Comparison of ENCODE assay signal across 24 cellular contexts in genomic region chr12:42260518-42260917, GRCh38. TPM values are rescaled to one million over a fixed set of nuclear protein-coding genes. Genes with fewer than 3 reads are reported as not detected.
A peak's percentile ranks its signal among the peaks of the same experiment; 100 is the strongest.
DNase-seq lines count a peak whose midpoint lies in the region; ATAC-seq and TF ChIP-seq lines count a peak whose summit lies in the region.
"Had no signal": no experiment of that assay in that cellular context is flagged by ENCODE, and none has a peak within 500 bp of the region (broad histone marks: within the 10 kb centered on the region; RNA-seq: fewer than 3 reads in every experiment).

No MANE protein-coding gene starts in this region.

- TF ChIP-seq POLR2A in stomach (IDR thresholded peaks at IDR 0.05) (no peak), transverse colon (IDR thresholded peaks at IDR 0.05) (no peak)

- no peak for ATAC-seq in GM19035 (IDR thresholded peaks at IDR 0.05; ENCODE audit: unreplicated experiment)
- ATAC-seq: CD8-positive, alpha-beta T cell; GM23338; K562; Panc1 had no signal

- no peak overlapping the region for H3K4me3 ChIP-seq in stomach
- no peak overlapping the region for H3K4me3 ChIP-seq in H7 (ENCODE audit: insufficient read depth, low read depth, low read length)
- H3K4me3 ChIP-seq in transverse colon: no peak overlapping the region
- H3K4me3 ChIP-seq: GM23338, HAP-1, K562, SK-N-MC had no signal

- intact Hi-C loops in stomach (cut with DNase I; ENCODE audit: low total_unique reads) (no loop called here), transverse colon (cut with DNase I; ENCODE audit: low total_unique reads) (no loop called here)

- in situ Hi-C loops in transverse colon (cut with MboI; ENCODE audit: low pct_ligation_motif_present in 1 of 4, low pct_unique_long_range_greater_than_20kb in 1 of 4, low sequenced_read_pairs in 3 of 4): no loop called here

- 61 to 88% (median 76%) methylated on average over 6 of the region's 6 CpGs for WGBS in stomach, 5 donors
- 81% methylated on average over 6 of the region's 6 CpGs; no CpG with 5 or more reads in 1 of the 2 donors for WGBS in transverse colon (ENCODE audit: low coverage in 1 of 2), 2 donors

- no peaks in the 10 kb centered on the region for H3K36me3 ChIP-seq in stomach
- H3K36me3 ChIP-seq in H7 (replicated peaks; ENCODE audit: control insufficient read depth, insufficient read depth, low read length): no peaks in the 10 kb centered on the region
- H3K36me3 ChIP-seq in transverse colon: no peaks in the 10 kb centered on the region
- H3K36me3 ChIP-seq: HAP-1 had no signal

- H3K27me3 ChIP-seq in stomach (no peaks in the 10 kb centered on the region), H7 (ENCODE audit: control insufficient read depth, insufficient read depth, low read length) (no peaks in the 10 kb centered on the region), transverse colon (no peaks in the 10 kb centered on the region)

- H3K27ac ChIP-seq in C4-2B (peak overlapping the region; percentile 40), stomach (no peak overlapping the region), transverse colon (no peak overlapping the region)
- H3K27ac ChIP-seq: SK-N-MC had no signal

- H3K4me1 ChIP-seq in stomach (no peaks in the 10 kb centered on the region), transverse colon (no peaks in the 10 kb centered on the region)
- H3K4me1 ChIP-seq: HAP-1 had no signal

- H3K9me3 ChIP-seq in stomach (no peaks in the 10 kb centered on the region), transverse colon (no peaks in the 10 kb centered on the region)
- H3K9me3 ChIP-seq: HAP-1 had no signal

- DNase-seq in DMS153 treated with DMSO at 0.1 percent for 48 hours (lab: John Stamatoyannopoulos, UW; ENCODE audit: unreplicated experiment) (peak; percentile 2), NCI-H2107 treated with DMSO at 0.1 percent for 48 hours (lab: John Stamatoyannopoulos, UW; ENCODE audit: unreplicated experiment) (peak; percentile 22), stomach (peak; percentile 29), H7 (no peak), transverse colon (no peak)
- DNase-seq: C1 segment of cervical spinal cord; CD8-positive, alpha-beta T cell; DMS 273 treated with DMSO at 0.1 percent for 48 hours; HFFc6; Kasumi-1; MV-4-11; NCI-H1105; NCI-H1436 treated with DMSO at 0.1 percent for 48 hours; NCI-H187 treated with DMSO at 0.1 percent for 48 hours; NCI-H446 treated with DMSO at 0.1 percent for 48 hours; SIG-M5; SW 1271 had no signal

- TF ChIP-seq CTCF in C4-2B (conservative IDR thresholded peaks at IDR 0.05) (no peak), stomach (IDR thresholded peaks at IDR 0.05) (no peak), transverse colon (IDR thresholded peaks at IDR 0.05) (no peak)

- no peak for TF ChIP-seq EP300 in stomach (IDR thresholded peaks at IDR 0.05)
- no peak for TF ChIP-seq EP300 in transverse colon (IDR thresholded peaks at IDR 0.05; ENCODE audit: low read depth)

RNA-seq across cellular contexts. Expression of gene YAF2, which starts 22.5 kb away (rescaled TPM):
- total RNA-seq in stomach: 10 to 100 TPM; 36.5 to 91.0 (median 45.8) TPM
- 10 to 100 TPM in 1 of 3 donors, 1 to 10 TPM in 2; 8.7 to 27.2 (median 9.7) TPM for polyA plus RNA-seq in stomach
- total RNA-seq in H7 (2014; rRNA removed; shearing (Covaris generic)): 1.8 and 5.6 TPM in 2 replicates
- 10 to 100 TPM; 22.7 to 55.4 (median 24.5) TPM for total RNA-seq in transverse colon

Comparison
In these comparisons a context has a peak if more than half of its experiments do, and no peak if none do; other contexts are left out.
1. DNase-seq: peak in DMS153 treated with DMSO at 0.1 percent for 48 hours (single experiment), NCI-H2107 treated with DMSO at 0.1 percent for 48 hours (single experiment) and stomach (single experiment); none in H7 (single experiment) and transverse colon (single experiment).